ENCODE assay signal across 15 cellular contexts in genomic region chr6:139594333-139594965, GRCh38.
DNase-seq lines count a peak whose midpoint lies in the region; ATAC-seq, FAIRE-seq and TF ChIP-seq lines count a peak whose summit lies in the region.
"Had no signal": no experiment of that assay in that cellular context is flagged by ENCODE, and none has a peak within 500 bp of the region (broad histone marks: within the 10 kb centered on the region; RNA-seq: fewer than 3 reads in every experiment).

No MANE protein-coding gene starts in this region.

- WGBS in HepG2 (ENCODE audit: low lambda C conversion rate): 80% methylated on average over 8 of the region's 8 CpGs

- TF ChIP-seq CTCF in Caco-2 (IDR thresholded peaks at IDR 0.05; ENCODE audit: insufficient read depth in 1 of 2, low read depth in 1 of 2, low read length in 1 of 2, severe bottlenecking in 1 of 2, unreplicated experiment in 1 of 2) (no peak), osteocyte (IDR thresholded peaks at IDR 0.05) (no peak), HepG2 (CRISPR knock-in tag; IDR thresholded peaks at IDR 0.05) (no peak), type B pancreatic cell (conservative IDR thresholded peaks at IDR 0.05) (no peak)

- H3K9me3 Mint-ChIP-seq in Caco-2 (ENCODE audit: unreplicated experiment): no peaks in the 10 kb centered on the region
- no peaks in the 10 kb centered on the region for H3K9me3 Mint-ChIP-seq in osteocyte (ENCODE audit: unreplicated experiment)
- no peaks in the 10 kb centered on the region for H3K9me3 Mint-ChIP-seq in type B pancreatic cell

- H3K9me3 ChIP-seq in Caco-2 (no peaks in the 10 kb centered on the region), T-helper 17 cell (ENCODE audit: control insufficient read depth, low read length, poor library complexity, severe bottlenecking) (no peaks in the 10 kb centered on the region), HepG2 (ENCODE audit: low read length) (no peaks in the 10 kb centered on the region)
- H3K9me3 ChIP-seq: HAP-1 had no signal

- H3K27me3 ChIP-seq in Caco-2 (replicated peaks; ENCODE audit: control insufficient read depth, insufficient read depth, low read length) (no peaks in the 10 kb centered on the region), HepG2 (ENCODE audit: control insufficient read depth in 1 of 2, insufficient read depth in 2 of 2, low read length in 2 of 2) (no peaks in the 10 kb centered on the region)

- no peak overlapping the region for H3K27ac ChIP-seq in HepG2 (ENCODE audit: extremely low read length, insufficient read depth, low read length)

- ATAC-seq in T-helper 17 cell (no peak), left colon (peak; percentile 70), HepG2 (no peak)
- ATAC-seq: PC-3 had no signal

- H3K4me3 Mint-ChIP-seq in Caco-2 (ENCODE audit: unreplicated experiment): no peak overlapping the region
- no peak overlapping the region for H3K4me3 Mint-ChIP-seq in T-helper 17 cell
- H3K4me3 Mint-ChIP-seq in osteocyte (ENCODE audit: unreplicated experiment): no peak overlapping the region
- no peak overlapping the region for H3K4me3 Mint-ChIP-seq in type B pancreatic cell

- H3K27ac Mint-ChIP-seq in Caco-2 (ENCODE audit: unreplicated experiment) (peak overlapping the region; percentile 39), T-helper 17 cell (peak overlapping the region; percentile 94), osteocyte (ENCODE audit: unreplicated experiment) (peak overlapping the region; percentile 47), type B pancreatic cell (no peak overlapping the region)

- H3K27me3 Mint-ChIP-seq in Caco-2 (ENCODE audit: insufficient read depth, unreplicated experiment): no peaks in the 10 kb centered on the region
- H3K27me3 Mint-ChIP-seq in T-helper 17 cell: no peaks in the 10 kb centered on the region
- H3K27me3 Mint-ChIP-seq in osteocyte (ENCODE audit: unreplicated experiment): no peaks in the 10 kb centered on the region
- H3K27me3 Mint-ChIP-seq in type B pancreatic cell: no peaks in the 10 kb centered on the region

- H3K4me1 Mint-ChIP-seq in Caco-2 (ENCODE audit: low read depth, unreplicated experiment) (peaks cover 52% of the 10 kb centered on the region), T-helper 17 cell (peaks cover 23% of the 10 kb centered on the region), osteocyte (ENCODE audit: unreplicated experiment) (peaks cover 56% of the 10 kb centered on the region), type B pancreatic cell (ENCODE audit: unreplicated experiment) (peaks cover 46% of the 10 kb centered on the region)

- TF ChIP-seq EP300 in HepG2 (IDR thresholded peaks at IDR 0.05; ENCODE audit: low read depth in 2 of 2, low read length in 2 of 2) (no peak), HepG2 (CRISPR knock-in tag; IDR thresholded peaks at IDR 0.05; ENCODE audit: borderline replicate concordance) (no peak)

- no peaks in the 10 kb centered on the region for H4K20me1 ChIP-seq in HepG2 (ENCODE audit: insufficient read depth, low read length)

- POLR2A ChIA-PET in Caco-2 (lab: Charles Lee) (no interaction called here), HepG2 (lab: Yijun Ruan, JAX) (interaction anchor here (1.9 kb wide), 1 partner anchor 220 kb away, joined by 6 read pairs; the partner anchor contains the start of gene CITED2)

- DNase-seq in Caco-2 (no peak), T-helper 17 cell (no peak), left colon (no peak), osteocyte (ENCODE audit: extremely low spot score, unreplicated experiment) (no peak), HepG2 (ENCODE audit: low spot score) (no peak), OCI-M1 (lab: John Stamatoyannopoulos, UW) (no peak), type B pancreatic cell (ENCODE audit: extremely low spot score, unreplicated experiment) (no peak), NCI-H187 treated with DMSO at 0.1 percent for 48 hours (lab: John Stamatoyannopoulos, UW) (no peak)
- DNase-seq: C1 segment of cervical spinal cord, NCI-H1436 treated with DMSO at 0.1 percent for 48 hours, NCI-H2081 treated with DMSO at 0.1 percent for 48 hours, NCI-H524 treated with DMSO at 0.1 percent for 48 hours, PC-3, Right ventricle myocardium superior had no signal

- no peak for TF ChIP-seq RAD21 in HepG2 (CRISPR knock-in tag; IDR thresholded peaks at IDR 0.05)

- no peak for TF ChIP-seq POLR2A in HepG2 (IDR thresholded peaks at IDR 0.05; ENCODE audit: insufficient read depth in 1 of 2, low read depth in 2 of 2, low read length in 2 of 2)

- intact Hi-C loops in Caco-2 (cut with micrococcal nuclease; ENCODE audit: unreplicated experiment) (no loop called here), left colon (cut with DNase I, micrococcal nuclease) (loop anchor here in 1 of 2 donors (10.0 kb wide), 1 partner anchor 220 kb away; the partner anchor contains the start of gene CITED2), HepG2 (cut with micrococcal nuclease; ENCODE audit: unreplicated experiment) (no loop called here)

- no peaks in the 10 kb centered on the region for H3K36me3 ChIP-seq in Caco-2 (ENCODE audit: control insufficient read depth, insufficient read depth, low read length)
- H3K36me3 ChIP-seq in HepG2 (replicated peaks in 1 of 2; ENCODE audit: control insufficient read depth in 1 of 2, insufficient read depth in 2 of 2, low read length in 2 of 2): no peaks in the 10 kb centered on the region
- H3K36me3 ChIP-seq: HAP-1 had no signal

- no peaks in the 10 kb centered on the region for H3K79me2 ChIP-seq in HepG2 (ENCODE audit: insufficient read depth, low read length)

- FAIRE-seq in HepG2 (lab: Jason Lieb, UNC): no peak

- no peak overlapping the region for H2AFZ ChIP-seq in HepG2 (ENCODE audit: low read length)

- CTCF ChIA-PET in Caco-2 (lab: Charles Lee) (interaction anchor here (0.6 kb wide), 1 partner anchor 81 kb away, joined by 5 read pairs; no protein-coding TSS in a partner anchor), HepG2 (lab: Yijun Ruan, JAX; ENCODE audit: low intra/inter-chr PET ratio, low total read pairs) (no interaction called here)

- in situ Hi-C loops in HepG2 (cut with HindIII; ENCODE audit: extremely low pct_ligation_motif_present, low pct_unique_long_range_greater_than_20kb): no loop called here

- H3K4me2 ChIP-seq in HepG2 (ENCODE audit: low read depth, low read length): no peak overlapping the region

- no peak overlapping the region for H3K9ac ChIP-seq in HepG2 (ENCODE audit: insufficient read depth, low read depth, low read length)

- H3K4me1 ChIP-seq in Caco-2 (peaks cover 53% of the 10 kb centered on the region), HepG2 (ENCODE audit: insufficient read depth, low read length) (peaks cover 42% of the 10 kb centered on the region)

- no TSS peak for BruUV-seq in Caco-2 (replicated peaks; lab: Mats Ljungman, UMichigan)
- BruUV-seq in HepG2 (replicated peaks; lab: Mats Ljungman, UMichigan): no TSS peak

- no peaks in the 10 kb centered on the region for H3K36me3 Mint-ChIP-seq in Caco-2 (ENCODE audit: insufficient read depth, unreplicated experiment)
- no peaks in the 10 kb centered on the region for H3K36me3 Mint-ChIP-seq in T-helper 17 cell (ENCODE audit: low read depth)
- H3K36me3 Mint-ChIP-seq in osteocyte (ENCODE audit: unreplicated experiment): no peaks in the 10 kb centered on the region
- H3K36me3 Mint-ChIP-seq in type B pancreatic cell: no peaks in the 10 kb centered on the region

- no peak overlapping the region for H3K4me3 ChIP-seq in Caco-2 (ENCODE audit: low read depth, low read length)
- H3K4me3 ChIP-seq in HepG2 (replicated peaks in 1 of 3; ENCODE audit: insufficient read depth in 1 of 3, low read depth in 2 of 3, low read length in 3 of 3): no peak overlapping the region
- H3K4me3 ChIP-seq: HAP-1 had no signal

TF ChIP-seq in HepG2, 621 proteins besides CTCF, POLR2A, EP300 and RAD21:
- no peak for TF ChIP-seq IRF9 (CRISPR knock-in tag; IDR thresholded peaks at IDR 0.05; ENCODE audit: borderline replicate concordance)
- TF ChIP-seq HDAC6 (IDR thresholded peaks at IDR 0.05; ENCODE audit: low read depth, low read length): no peak
